ENCODE assay signal across 8 cellular contexts in genomic region chr10:89283988-89284475, GRCh38. TPM values are rescaled to one million over a fixed set of nuclear protein-coding genes. Genes with fewer than 3 reads are reported as not detected.
DNase-seq lines count a peak whose midpoint lies in the region; ATAC-seq and TF ChIP-seq lines count a peak whose summit lies in the region.

No MANE protein-coding gene starts in this region.

- H3K4me1 ChIP-seq in rectal smooth muscle tissue (ENCODE audit: control insufficient read depth, insufficient read depth, low read length) = peaks cover 21% of the 10 kb centered on the region

- H3K27me3 ChIP-seq in rectal smooth muscle tissue (ENCODE audit: control insufficient read depth, insufficient read depth, low read length) = no peaks in the 10 kb centered on the region

- H3K36me3 ChIP-seq in rectal smooth muscle tissue (ENCODE audit: control insufficient read depth, insufficient read depth, low read length) = no peaks in the 10 kb centered on the region

- intact Hi-C loops in Right ventricle myocardium superior (cut with DNase I) = no loop called here

- H3K4me3 ChIP-seq in rectal smooth muscle tissue (ENCODE audit: low read length) = peak overlapping the region; percentile 39

- DNase-seq in ELF-1 (ENCODE audit: low read depth, low spot score) (peak; percentile 64), SK-N-DZ (ENCODE audit: low spot score) (peak; percentile 88), Right ventricle myocardium superior (peak; percentile 67), GM10248 (ENCODE audit: extremely low spot score) (no peak), HEK293T (ENCODE audit: extremely low spot score) (no peak)
- DNase-seq in central memory CD4-positive, alpha-beta T cell = no peak

- H3K9ac ChIP-seq in rectal smooth muscle tissue (ENCODE audit: low read length) = no peak overlapping the region

- peak overlapping the region; percentile 78 for H3K27ac ChIP-seq in rectal smooth muscle tissue (ENCODE audit: low read depth, low read length)

- POLR2A ChIA-PET in GM10248 (lab: Yijun Ruan, JAX) (no interaction called here), HEK293T (lab: Yijun Ruan, JAX) (interaction anchor here (0.9 kb wide), 1 partner anchor 108 kb away, joined by 3 read pairs; no protein-coding TSS in a partner anchor)

- ATAC-seq in Right ventricle myocardium superior (ENCODE audit: poor library complexity) (peak; percentile 94), GM21526 (IDR thresholded peaks at IDR 0.05; ENCODE audit: low FRiP score, unreplicated experiment) (no peak)

- no peak for TF ChIP-seq CTCF in GM10248 (IDR thresholded peaks at IDR 0.05; ENCODE audit: control extremely low read depth, extremely low read depth, low read depth, missing control alignments)

- CTCF ChIA-PET in GM10248 (lab: Yijun Ruan, JAX) = interaction anchor here (1.2 to 3.3 kb wide), 3 partner anchors 11 to 133 kb away, joined by 3 to 11 read pairs (median 3); no protein-coding TSS in a partner anchor
- CTCF ChIA-PET in HEK293T (lab: Yijun Ruan, JAX) = no interaction called here

TF ChIP-seq in HEK293T, 16 proteins besides CTCF, POLR2A, EP300 and RAD21:
- TF ChIP-seq HDGF (IDR thresholded peaks at IDR 0.05; ENCODE audit: borderline replicate concordance) (no peak), CTBP1 (IDR thresholded peaks at IDR 0.05; ENCODE audit: borderline replicate concordance) (no peak), ZNF384 (IDR thresholded peaks at IDR 0.05) (no peak), TARDBP (IDR thresholded peaks at IDR 0.05) (no peak), ARNT (IDR thresholded peaks at IDR 0.05) (no peak), FOXK2 (IDR thresholded peaks at IDR 0.05) (no peak), BHLHE40 (IDR thresholded peaks at IDR 0.05; ENCODE audit: borderline replicate concordance) (no peak)

RNA-seq across cellular contexts. Expression of gene IFIT2, which starts 17.8 kb away (rescaled TPM):
- polyA plus RNA-seq in SK-N-DZ (2014; cell fraction: cytosol; rRNA removed) = not detected in 2 replicates
- not detected in 2 replicates for polyA plus RNA-seq in SK-N-DZ (2014; cell fraction: nucleus; rRNA removed)
- total RNA-seq in Right ventricle myocardium superior = 4.3 TPM

RNA-seq across cellular contexts. Expression of gene LIPA, which starts 32.5 kb away (rescaled TPM):
- polyA plus RNA-seq in SK-N-DZ (2014; cell fraction: cytosol; rRNA removed) = 31.8 and 42.3 TPM in 2 replicates
- polyA plus RNA-seq in SK-N-DZ (2014; cell fraction: nucleus; rRNA removed) = 18.0 and 21.5 TPM in 2 replicates
- 18.0 TPM for total RNA-seq in Right ventricle myocardium superior

RNA-seq across cellular contexts. Expression of gene IFIT3, which starts 43.8 kb away (rescaled TPM):
- not detected in 2 replicates for polyA plus RNA-seq in SK-N-DZ (2014; cell fraction: cytosol; rRNA removed)
- polyA plus RNA-seq in SK-N-DZ (2014; cell fraction: nucleus; rRNA removed) = not detected in 2 replicates
- total RNA-seq in Right ventricle myocardium superior = 5.9 TPM

Comparison
In these comparisons a context has a peak if more than half of its experiments do, and no peak if none do; other contexts are left out.
1. DNase-seq: peak in ELF-1 (single experiment), SK-N-DZ (single experiment) and Right ventricle myocardium superior (single experiment); none in GM10248 (single experiment), central memory CD4-positive, alpha-beta T cell (single experiment) and HEK293T (single experiment).